ENCODE assay signal across 1 cellular context in genomic region chr2:237613679-237614078, GRCh38.
TF ChIP-seq lines count a peak whose summit lies in the region.

No MANE protein-coding gene starts in this region.

TF ChIP-seq in IMR-90, 13 proteins besides CTCF, POLR2A, EP300 and RAD21 (continued from another document):
- no peak for TF ChIP-seq CHD1 (IDR thresholded peaks at IDR 0.05; ENCODE audit: low read depth, low read length)
- no peak for TF ChIP-seq MAZ (IDR thresholded peaks at IDR 0.05; ENCODE audit: borderline replicate concordance, low read depth, low read length)
- TF ChIP-seq BHLHE40 (IDR thresholded peaks at IDR 0.05; ENCODE audit: low read depth, low read length), result no peak
- no peak for TF ChIP-seq RFX5 (IDR thresholded peaks at IDR 0.05; ENCODE audit: low read depth, low read length)
- no peak for TF ChIP-seq CEBPB (IDR thresholded peaks at IDR 0.05; ENCODE audit: low read depth, low read length)
- no peak for TF ChIP-seq SMC3 (IDR thresholded peaks at IDR 0.05; ENCODE audit: low read depth, low read length)
